Comparison of ENCODE assay signal across 15 cellular contexts in genomic region chr2:216654528-216655052, GRCh38. TPM values are rescaled to one million over a fixed set of nuclear protein-coding genes. Genes with fewer than 3 reads are reported as not detected.
DNase-seq lines count a peak whose midpoint lies in the region; ATAC-seq and TF ChIP-seq lines count a peak whose summit lies in the region.
"Had no signal": no experiment of that assay in that cellular context is flagged by ENCODE, and none has a peak within 500 bp of the region (broad histone marks: within the 10 kb centered on the region; RNA-seq: fewer than 3 reads in every experiment).

No MANE protein-coding gene starts in this region.

- H3K79me2 ChIP-seq in hepatocyte = peaks cover 38% of the 10 kb centered on the region

- TF ChIP-seq CTCF in AG10803 (conservative IDR thresholded peaks at IDR 0.05; ENCODE audit: low read length) = no peak
- TF ChIP-seq CTCF in hepatocyte (IDR thresholded peaks at IDR 0.05; ENCODE audit: poor library complexity) = no peak
- no peak for TF ChIP-seq CTCF in progenitor cell of endocrine pancreas (IDR thresholded peaks at IDR 0.05; ENCODE audit: unreplicated experiment)

- WGBS in hepatocyte (ENCODE audit: low lambda C conversion rate, missing lambda C conversion rate) = 87% methylated on average over 2 of the region's 2 CpGs

- H4K20me1 ChIP-seq in hepatocyte (ENCODE audit: insufficient read depth, poor library complexity, severe bottlenecking) = no peaks in the 10 kb centered on the region

- H3K36me3 ChIP-seq in adipocyte (ENCODE audit: control insufficient read depth, insufficient read depth, low read length, severe bottlenecking) (no peaks in the 10 kb centered on the region), hepatocyte (replicated peaks; ENCODE audit: insufficient read depth, low read depth) (no peaks in the 10 kb centered on the region)

- H3K9me3 ChIP-seq in adipocyte (ENCODE audit: control insufficient read depth, low read length) (no peaks in the 10 kb centered on the region), hepatocyte (ENCODE audit: low read depth) (no peaks in the 10 kb centered on the region)
- H3K9me3 ChIP-seq: A549, Caco-2 had no signal

- H3K4me3 ChIP-seq in AG10803 (ENCODE audit: low read length) (no peak overlapping the region), adipocyte (ENCODE audit: low read length) (no peak overlapping the region), hepatocyte (no peak overlapping the region)
- H3K4me3 ChIP-seq: A549 had no signal

- ATAC-seq in GM21526 (IDR thresholded peaks at IDR 0.05; ENCODE audit: low FRiP score, unreplicated experiment) (no peak), HG03442 (IDR thresholded peaks at IDR 0.05; ENCODE audit: unreplicated experiment) (no peak), HG03045 (IDR thresholded peaks at IDR 0.05; ENCODE audit: unreplicated experiment) (no peak)
- ATAC-seq: A549 had no signal

- H3K27me3 ChIP-seq in adipocyte (replicated peaks; ENCODE audit: control insufficient read depth, insufficient read depth, low read length) (peaks cover 5% of the 10 kb centered on the region), hepatocyte (no peaks in the 10 kb centered on the region)

- peak overlapping the region; percentile 87 for H3K27ac ChIP-seq in hepatocyte
- H3K27ac ChIP-seq: A549 had no signal

- H3K9me2 ChIP-seq in hepatocyte (replicated peaks; ENCODE audit: insufficient read depth) = no peaks in the 10 kb centered on the region

- peak overlapping the region; percentile 17 for H3K27ac Mint-ChIP-seq in progenitor cell of endocrine pancreas

- peak; percentile 32 for DNase-seq in AG10803 (ENCODE audit: low read depth)
- DNase-seq in adipocyte (ENCODE audit: low read depth) = peak; percentile 41
- no peak for DNase-seq in hepatocyte (ENCODE audit: low spot score)
- no peak for DNase-seq in progenitor cell of endocrine pancreas (ENCODE audit: low spot score, unreplicated experiment)
- DNase-seq in NCI-H1694 treated with DMSO at 0.1 percent for 48 hours (lab: John Stamatoyannopoulos, UW) = no peak
- DNase-seq: Caco-2, DMS153, NCI-H1930, NCI-H69, OCI-M1 had no signal

- peaks cover 3% of the 10 kb centered on the region for H3K36me3 Mint-ChIP-seq in progenitor cell of endocrine pancreas (ENCODE audit: insufficient read depth)

- no peak overlapping the region for H3K4me2 ChIP-seq in hepatocyte

- peaks cover 43% of the 10 kb centered on the region for H3K4me1 ChIP-seq in adipocyte (ENCODE audit: control insufficient read depth, insufficient read depth, low read length)
- H3K4me1 ChIP-seq in hepatocyte (ENCODE audit: insufficient read depth) = peaks cover 22% of the 10 kb centered on the region

- peaks cover 45% of the 10 kb centered on the region for H3K4me1 Mint-ChIP-seq in progenitor cell of endocrine pancreas (ENCODE audit: low read depth)

- H3K9me3 Mint-ChIP-seq in progenitor cell of endocrine pancreas (ENCODE audit: low read depth) = no peaks in the 10 kb centered on the region

- H3K27me3 Mint-ChIP-seq in progenitor cell of endocrine pancreas = no peaks in the 10 kb centered on the region

- H3K4me3 Mint-ChIP-seq in progenitor cell of endocrine pancreas (ENCODE audit: low read depth) = no peak overlapping the region

- no peak overlapping the region for H2AFZ ChIP-seq in hepatocyte

- H3K9ac ChIP-seq in adipocyte (ENCODE audit: low read length) = no peak overlapping the region

RNA-seq across cellular contexts. Expression of gene IGFBP2, which starts 21.4 kb away (rescaled TPM):
- total RNA-seq in hepatocyte (163 and 231 TPM in 2 replicates), progenitor cell of endocrine pancreas (249 and 274 TPM in 2 replicates)
- polyA plus RNA-seq in hepatocyte = 338 and 351 TPM in 2 replicates

RNA-seq across cellular contexts. Expression of gene IGFBP5, which starts 40.8 kb away (rescaled TPM):
- total RNA-seq in hepatocyte = 190 and 232 TPM in 2 replicates
- polyA plus RNA-seq in hepatocyte = 113 TPM in 2 replicates
- total RNA-seq in progenitor cell of endocrine pancreas = 73.9 and 75.3 TPM in 2 replicates
- total RNA-seq: HT-29 had no signal

Comparison
In these comparisons a context has a peak if more than half of its experiments do, and no peak if none do; other contexts are left out.
1. DNase-seq: peak in AG10803 (single experiment) and adipocyte (single experiment); none in hepatocyte (single experiment), progenitor cell of endocrine pancreas (single experiment) and NCI-H1694 treated with DMSO at 0.1 percent for 48 hours (single experiment).